8 cellular contexts compared by ENCODE assay signal in genomic region chr7:36283711-36284130, GRCh38.
DNase-seq lines count a peak whose midpoint lies in the region; ATAC-seq, FAIRE-seq and TF ChIP-seq lines count a peak whose summit lies in the region.

No MANE protein-coding gene starts in this region.

- no peak overlapping the region for H3K4me3 Mint-ChIP-seq in T-cell
- no peak overlapping the region for H3K4me3 Mint-ChIP-seq in activated T-helper 2 cell treated with anti-CD3 and anti-CD28 coated beads, Interferon-gamma antibody, Interleukin-2, Interleukin-4, amounts not matched to agents 10 μg/mL and 5 μg/mL and 100 μg/mL, durations not matched to agents 14 hours and 24 hours and 36 hours (ENCODE audit: low read depth)

- no peak overlapping the region for H3K4me3 ChIP-seq in liver (ENCODE audit: low read depth in 1 of 3, low read length in 3 of 3)

- H3K9me3 ChIP-seq in liver (ENCODE audit: control insufficient read depth in 4 of 4, low read length in 3 of 4), result no peaks in the 10 kb centered on the region

- intact Hi-C loops in activated T-helper 2 cell treated with anti-CD3 and anti-CD28 coated beads, Interferon-gamma antibody, Interleukin-2, Interleukin-4, amounts not matched to agents 10 μg/mL and 5 μg/mL and 100 μg/mL, durations not matched to agents 14 hours and 24 hours and 36 hours (cut with micrococcal nuclease), result no loop called here

- WGBS in liver, result 83% methylated on average over 7 of the region's 7 CpGs

- TF ChIP-seq RAD21 in liver (IDR thresholded peaks at IDR 0.05), result peak in 1 of 2 donors; percentile 35

- peaks cover 4 to 19% (median 5%) of the 10 kb centered on the region in 4 donors for H3K4me1 ChIP-seq in liver (ENCODE audit: control insufficient read depth in 4 of 4, insufficient read depth in 4 of 4, low read length in 3 of 4)

- peaks cover 57 to 89% (median 74%) of the 10 kb centered on the region in 3 donors for H3K4me1 Mint-ChIP-seq in T-cell
- H3K4me1 Mint-ChIP-seq in activated T-helper 2 cell treated with anti-CD3 and anti-CD28 coated beads, Interferon-gamma antibody, Interleukin-2, Interleukin-4, amounts not matched to agents 10 μg/mL and 5 μg/mL and 100 μg/mL, durations not matched to agents 14 hours and 24 hours and 36 hours (ENCODE audit: low read depth), result peaks cover 37% of the 10 kb centered on the region

- no peaks in the 10 kb centered on the region for H3K27me3 Mint-ChIP-seq in T-cell
- no peaks in the 10 kb centered on the region for H3K27me3 Mint-ChIP-seq in activated T-helper 2 cell treated with anti-CD3 and anti-CD28 coated beads, Interferon-gamma antibody, Interleukin-2, Interleukin-4, amounts not matched to agents 10 μg/mL and 5 μg/mL and 100 μg/mL, durations not matched to agents 14 hours and 24 hours and 36 hours (ENCODE audit: low read depth)

- no peak for FAIRE-seq in HTR-8/SVneo (lab: Jason Lieb, UNC)

- DNase-seq in T-cell (peak in 20 of 34 experiments; percentile 10 to 66 (median 28)), NCI-H82 (lab: John Stamatoyannopoulos, UW) (no peak), HTR-8/SVneo (ENCODE audit: insufficient read length, low spot score) (no peak), NCI-H510A treated with DMSO at 0.1 percent for 48 hours (lab: John Stamatoyannopoulos, UW) (no peak)
- DNase-seq in activated T-helper 2 cell treated with anti-CD3 and anti-CD28 coated beads, Interferon-gamma antibody, Interleukin-2, Interleukin-4, amounts not matched to agents 10 μg/mL and 5 μg/mL and 100 μg/mL, durations not matched to agents 14 hours and 24 hours and 36 hours (ENCODE audit: low spot score), result no peak

- no peak for TF ChIP-seq CTCF in liver (IDR thresholded peaks at IDR 0.05; ENCODE audit: low read depth, low read length, missing input control)

- no peaks in the 10 kb centered on the region for H3K36me3 Mint-ChIP-seq in T-cell
- H3K36me3 Mint-ChIP-seq in activated T-helper 2 cell treated with anti-CD3 and anti-CD28 coated beads, Interferon-gamma antibody, Interleukin-2, Interleukin-4, amounts not matched to agents 10 μg/mL and 5 μg/mL and 100 μg/mL, durations not matched to agents 14 hours and 24 hours and 36 hours (ENCODE audit: low read depth), result no peaks in the 10 kb centered on the region

- H3K27me3 ChIP-seq in liver (ENCODE audit: control insufficient read depth in 4 of 4, insufficient read depth in 4 of 4, low read length in 3 of 4), result no peaks in the 10 kb centered on the region

- H3K27ac ChIP-seq in liver (ENCODE audit: low read depth in 1 of 2, low read length in 2 of 2), result peak overlapping the region in 1 of 2 donors; percentile 6

- H3K9ac ChIP-seq in liver (ENCODE audit: low read depth in 1 of 2, low read length in 2 of 2), result no peak overlapping the region

- POLR2A ChIA-PET in T-cell (lab: Charles Lee), result interaction anchor here in 1 of 2 donors (0.6 kb wide), 1 partner anchor 172 kb away, joined by 5 read pairs; no protein-coding TSS in a partner anchor

- CTCF ChIA-PET in T-cell (lab: Charles Lee), result interaction anchor here (0.6 to 1.2 kb wide), 4 partner anchors 8 to 859 kb away, joined by 3 to 4 read pairs (median 4); no protein-coding TSS in a partner anchor

- no peaks in the 10 kb centered on the region for H3K9me3 Mint-ChIP-seq in T-cell
- no peaks in the 10 kb centered on the region for H3K9me3 Mint-ChIP-seq in activated T-helper 2 cell treated with anti-CD3 and anti-CD28 coated beads, Interferon-gamma antibody, Interleukin-2, Interleukin-4, amounts not matched to agents 10 μg/mL and 5 μg/mL and 100 μg/mL, durations not matched to agents 14 hours and 24 hours and 36 hours

- H3K27ac Mint-ChIP-seq in T-cell, result peak overlapping the region; percentile 51 to 85
- no peak overlapping the region for H3K27ac Mint-ChIP-seq in activated T-helper 2 cell treated with anti-CD3 and anti-CD28 coated beads, Interferon-gamma antibody, Interleukin-2, Interleukin-4, amounts not matched to agents 10 μg/mL and 5 μg/mL and 100 μg/mL, durations not matched to agents 14 hours and 24 hours and 36 hours

- ATAC-seq in GM18873 (IDR thresholded peaks at IDR 0.05; ENCODE audit: low FRiP score, unreplicated experiment) (peak; percentile 50), HG02981 (IDR thresholded peaks at IDR 0.05; ENCODE audit: unreplicated experiment) (peak; percentile 51), T-cell (replicated peaks in 1 of 4) (no peak)

- H3K36me3 ChIP-seq in liver (ENCODE audit: control insufficient read depth in 4 of 4, insufficient read depth in 3 of 4, low read depth in 1 of 4, low read length in 3 of 4), result peaks cover 0 to 3% (median 0%) of the 10 kb centered on the region in 4 donors

TF ChIP-seq in liver, 16 proteins besides CTCF, POLR2A, EP300 and RAD21:
- peak; percentile 20 for TF ChIP-seq MAX (IDR thresholded peaks at IDR 0.05)
- no peak for TF ChIP-seq NR2F2 (IDR thresholded peaks at IDR 0.05)
TF ChIP-seq in liver: peak in this region for 1.

Comparison
In these comparisons a context has a peak if more than half of its experiments do, and no peak if none do; other contexts are left out.
1. ATAC-seq: peak in GM18873 (single experiment) and HG02981 (single experiment); none in T-cell (0 of 4).
2. DNase-seq: peak in T-cell (20 of 34); none in activated T-helper 2 cell treated with anti-CD3 and anti-CD28 coated beads, Interferon-gamma antibody, Interleukin-2, Interleukin-4, amounts not matched to agents 10 μg/mL and 5 μg/mL and 100 μg/mL, durations not matched to agents 14 hours and 24 hours and 36 hours (single experiment), NCI-H82 (single experiment), HTR-8/SVneo (single experiment) and NCI-H510A treated with DMSO at 0.1 percent for 48 hours (single experiment).